ENCODE assay signal across 7 cellular contexts in genomic region chr17:13114601-13115024, GRCh38.
DNase-seq lines count a peak whose midpoint lies in the region; ATAC-seq and TF ChIP-seq lines count a peak whose summit lies in the region.

No MANE protein-coding gene starts in this region.

- H3K4me1 Mint-ChIP-seq in HFFc6 (ENCODE audit: low read depth) (peaks cover 13% of the 10 kb centered on the region), neural crest cell (peaks cover 16% of the 10 kb centered on the region)
- no peaks in the 10 kb centered on the region for H3K4me1 Mint-ChIP-seq in activated CD8-positive, alpha-beta memory T cell treated with anti-CD3 and anti-CD28 coated beads, Interleukin-2, amount 10 ng/mL, durations not matched to agents 7 days and 5 days

- no peaks in the 10 kb centered on the region for H3K36me3 Mint-ChIP-seq in HFFc6 (ENCODE audit: low read depth)
- no peaks in the 10 kb centered on the region for H3K36me3 Mint-ChIP-seq in neural crest cell (ENCODE audit: low read depth)
- H3K36me3 Mint-ChIP-seq in activated CD8-positive, alpha-beta memory T cell treated with anti-CD3 and anti-CD28 coated beads, Interleukin-2, amount 10 ng/mL, durations not matched to agents 7 days and 5 days, result no peaks in the 10 kb centered on the region

- ATAC-seq in activated CD8-positive, alpha-beta memory T cell treated with anti-CD3 and anti-CD28 coated beads, Interleukin-2, amount 10 ng/mL, durations not matched to agents 7 days and 5 days, result no peak

- H3K4me3 Mint-ChIP-seq in HFFc6 (peak overlapping the region; percentile 74), neural crest cell (peak overlapping the region; percentile 21)
- no peak overlapping the region for H3K4me3 Mint-ChIP-seq in activated CD8-positive, alpha-beta memory T cell treated with anti-CD3 and anti-CD28 coated beads, Interleukin-2, amount 10 ng/mL, durations not matched to agents 7 days and 5 days

- H3K27ac Mint-ChIP-seq in HFFc6 (no peak overlapping the region; the same call in 1 of the 2 replicates), neural crest cell (ENCODE audit: unreplicated experiment) (peak overlapping the region; percentile 77)
- H3K27ac Mint-ChIP-seq in activated CD8-positive, alpha-beta memory T cell treated with anti-CD3 and anti-CD28 coated beads, Interleukin-2, amount 10 ng/mL, durations not matched to agents 7 days and 5 days, result no peak overlapping the region

- DNase-seq in ELF-1 (ENCODE audit: low read depth, low spot score) (peak; percentile 88), HFFc6 (peak; percentile 20), epithelial cell of proximal tubule (ENCODE audit: low read depth) (no peak), neural crest cell (ENCODE audit: low read depth, low spot score) (peak; percentile 59), dermis blood vessel endothelial cell (no peak)
- DNase-seq in activated CD8-positive, alpha-beta memory T cell treated with anti-CD3 and anti-CD28 coated beads, Interleukin-2, amount 10 ng/mL, durations not matched to agents 7 days and 5 days, result no peak

- no peak overlapping the region for H3K4me3 ChIP-seq in epithelial cell of proximal tubule (ENCODE audit: low read depth, low read length)

- CTCF ChIA-PET in activated CD8-positive, alpha-beta memory T cell treated with anti-CD3 and anti-CD28 coated beads, Interleukin-2, amount 10 ng/mL, durations not matched to agents 7 days and 5 days (lab: Charles Lee), result interaction anchor here (0.7 kb wide), 1 partner anchor 13 kb away, joined by 3 read pairs; no protein-coding TSS in a partner anchor

- TF ChIP-seq CTCF in HFFc6 (IDR thresholded peaks at IDR 0.05), result peak; percentile 90
- peak; percentile 46 for TF ChIP-seq CTCF in epithelial cell of proximal tubule (conservative IDR thresholded peaks at IDR 0.05; ENCODE audit: low read depth, low read length)
- peak; percentile 89 for TF ChIP-seq CTCF in neural crest cell (conservative IDR thresholded peaks at IDR 0.05)

- no peaks in the 10 kb centered on the region for H3K9me3 Mint-ChIP-seq in HFFc6
- no peaks in the 10 kb centered on the region for H3K9me3 Mint-ChIP-seq in neural crest cell
- H3K9me3 Mint-ChIP-seq in activated CD8-positive, alpha-beta memory T cell treated with anti-CD3 and anti-CD28 coated beads, Interleukin-2, amount 10 ng/mL, durations not matched to agents 7 days and 5 days (ENCODE audit: low read depth), result no peaks in the 10 kb centered on the region

- H3K27me3 Mint-ChIP-seq in HFFc6 (ENCODE audit: insufficient read depth) (peaks cover 29% of the 10 kb centered on the region), neural crest cell (ENCODE audit: low read depth) (peaks cover 10% of the 10 kb centered on the region)
- H3K27me3 Mint-ChIP-seq in activated CD8-positive, alpha-beta memory T cell treated with anti-CD3 and anti-CD28 coated beads, Interleukin-2, amount 10 ng/mL, durations not matched to agents 7 days and 5 days, result no peaks in the 10 kb centered on the region

TF ChIP-seq in PFSK-1, 5 proteins besides CTCF, POLR2A, EP300 and RAD21:
- peak; percentile 36 for TF ChIP-seq FOXP2 (optimal IDR thresholded peaks at IDR 0.05; ENCODE audit: borderline replicate concordance, extremely low read depth, extremely low read length, insufficient read depth)
- TF ChIP-seq SIN3A (IDR thresholded peaks at IDR 0.05; ENCODE audit: borderline replicate concordance, insufficient read depth, low read length), result no peak

Comparison
In these comparisons a context has a peak if more than half of its experiments do, and no peak if none do; other contexts are left out.
1. DNase-seq: peak in ELF-1 (single experiment), HFFc6 (single experiment) and neural crest cell (single experiment); none in epithelial cell of proximal tubule (single experiment), dermis blood vessel endothelial cell (single experiment) and activated CD8-positive, alpha-beta memory T cell treated with anti-CD3 and anti-CD28 coated beads, Interleukin-2, amount 10 ng/mL, durations not matched to agents 7 days and 5 days (single experiment).
2. Peak in every context shown above with its lines, with median percentiles within 50 percentile points of each other: CTCF ChIP-seq.